Comparison of ENCODE assay signal across 8 cellular contexts in the genomic region with DNA sequence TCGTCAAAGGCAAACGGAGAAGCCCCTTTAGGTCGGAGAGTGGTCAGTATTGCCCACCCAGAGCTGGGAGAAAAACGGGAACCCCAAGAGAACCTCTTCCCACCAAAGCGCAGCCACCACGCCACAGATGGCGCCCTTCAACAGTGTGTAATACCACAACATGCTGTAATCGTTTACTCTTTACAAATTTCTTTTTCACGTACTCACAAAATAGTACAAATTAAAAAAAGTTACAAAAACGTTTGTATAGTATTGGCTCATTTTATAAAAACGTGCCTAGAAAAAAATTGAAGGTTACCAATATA. TPM values are rescaled to one million over a fixed set of nuclear protein-coding genes. Genes with fewer than 3 reads are reported as not detected.
DNase-seq lines count a peak whose midpoint lies in the region; ATAC-seq and TF ChIP-seq lines count a peak whose summit lies in the region.

No MANE protein-coding gene starts in this region.

- H3K9me3 ChIP-seq in A673 (ENCODE audit: low read depth, low read length, poor library complexity, severe bottlenecking) (no peaks in the 10 kb centered on the region), HUES48 (ENCODE audit: control insufficient read depth, insufficient read depth, low read length) (no peaks in the 10 kb centered on the region), neutrophil (no peaks in the 10 kb centered on the region)

- H3K27me3 Mint-ChIP-seq in activated CD8-positive, alpha-beta T cell treated with anti-CD3 and anti-CD28 coated beads, Interleukin-2, amount 10 ng/mL, durations not matched to agents 7 days and 5 days (ENCODE audit: low read depth): no peaks in the 10 kb centered on the region

- peak overlapping the region; percentile 99 for H3K27ac ChIP-seq in A673 (ENCODE audit: low read depth, low read length, poor library complexity, severe bottlenecking)
- H3K27ac ChIP-seq in HUES48 (ENCODE audit: low read depth, low read length): peak overlapping the region; percentile 97
- peak overlapping the region; percentile 99 for H3K27ac ChIP-seq in neutrophil

- H3K4me3 Mint-ChIP-seq in activated CD8-positive, alpha-beta T cell treated with anti-CD3 and anti-CD28 coated beads, Interleukin-2, amount 10 ng/mL, durations not matched to agents 7 days and 5 days: peak overlapping the region; percentile 86

- intact Hi-C loops in A673 (cut with micrococcal nuclease; ENCODE audit: unreplicated experiment): loop anchor here (2.0 to 10.0 kb wide), 3 partner anchors 53 to 152 kb away; a partner anchor contains a TSS

- CTCF ChIA-PET in A673 (lab: Charles Lee): no interaction called here
- CTCF ChIA-PET in activated CD8-positive, alpha-beta T cell treated with anti-CD3 and anti-CD28 coated beads, Interleukin-2, amount 10 ng/mL, durations not matched to agents 7 days and 5 days (lab: Charles Lee): interaction anchor here (0.7 to 11.2 kb wide), 27 partner anchors 8 to 460 kb away, joined by 3 to 140 read pairs (median 10); no protein-coding TSS in a partner anchor

- H3K4me1 Mint-ChIP-seq in activated CD8-positive, alpha-beta T cell treated with anti-CD3 and anti-CD28 coated beads, Interleukin-2, amount 10 ng/mL, durations not matched to agents 7 days and 5 days (ENCODE audit: low read depth): peaks cover 50% of the 10 kb centered on the region

- TF ChIP-seq CTCF in A673 (conservative IDR thresholded peaks at IDR 0.05; ENCODE audit: low read depth, low read length): peak; percentile 58
- peak; percentile 45 for TF ChIP-seq CTCF in GM10266 (IDR thresholded peaks at IDR 0.05; ENCODE audit: control insufficient read depth, insufficient read depth, low read depth, missing control alignments)
- peak; percentile 34 for TF ChIP-seq CTCF in fibroblast of the aortic adventitia (IDR thresholded peaks at IDR 0.05; ENCODE audit: insufficient read depth, low read length)
- peak; percentile 15 for TF ChIP-seq CTCF in neutrophil (IDR thresholded peaks at IDR 0.05)

- no peaks in the 10 kb centered on the region for H3K36me3 ChIP-seq in A673 (ENCODE audit: insufficient read depth, low read length, poor library complexity, severe bottlenecking)
- no peaks in the 10 kb centered on the region for H3K36me3 ChIP-seq in HUES48 (ENCODE audit: control insufficient read depth, insufficient read depth, low read length)
- H3K36me3 ChIP-seq in neutrophil: no peaks in the 10 kb centered on the region

- ATAC-seq in activated CD8-positive, alpha-beta T cell treated with anti-CD3 and anti-CD28 coated beads, Interleukin-2, amount 10 ng/mL, durations not matched to agents 7 days and 5 days: peak; percentile 6
- no peak for ATAC-seq in GM19463 (IDR thresholded peaks at IDR 0.05; ENCODE audit: unreplicated experiment)

- BruUV-seq in A673 (replicated peaks; lab: Mats Ljungman, UMichigan): no TSS peak

- H3K27ac Mint-ChIP-seq in activated CD8-positive, alpha-beta T cell treated with anti-CD3 and anti-CD28 coated beads, Interleukin-2, amount 10 ng/mL, durations not matched to agents 7 days and 5 days: peak overlapping the region; percentile 100

- H3K36me3 Mint-ChIP-seq in activated CD8-positive, alpha-beta T cell treated with anti-CD3 and anti-CD28 coated beads, Interleukin-2, amount 10 ng/mL, durations not matched to agents 7 days and 5 days (ENCODE audit: low read depth): peaks cover 40% of the 10 kb centered on the region

- H3K4me1 ChIP-seq in A673 (ENCODE audit: insufficient read depth, low read length, poor library complexity, severe bottlenecking) (peaks cover 27% of the 10 kb centered on the region), HUES48 (ENCODE audit: control insufficient read depth, insufficient read depth, low read length) (peaks cover 30% of the 10 kb centered on the region), neutrophil (ENCODE audit: control insufficient read depth in 1 of 2, insufficient read depth in 1 of 2, low read depth in 1 of 2, low read length in 1 of 2) (peaks cover 50 to 53% of the 10 kb centered on the region in 2 experiments)

- POLR2A ChIA-PET in A673 (lab: Charles Lee; ENCODE audit: low non-redundant PET): no interaction called here
- POLR2A ChIA-PET in activated CD8-positive, alpha-beta T cell treated with anti-CD3 and anti-CD28 coated beads, Interleukin-2, amount 10 ng/mL, durations not matched to agents 7 days and 5 days (lab: Charles Lee): interaction anchor here (0.9 to 5.4 kb wide), 21 partner anchors 14 to 352 kb away, joined by 3 to 143 read pairs (median 25); a partner anchor contains a TSS

- H3K4me3 ChIP-seq in A673 (ENCODE audit: low read depth, low read length, poor library complexity, severe bottlenecking): peak overlapping the region; percentile 94
- peak overlapping the region; percentile 85 for H3K4me3 ChIP-seq in HUES48 (ENCODE audit: low read depth, low read length)
- H3K4me3 ChIP-seq in fibroblast of the aortic adventitia (ENCODE audit: low read depth, low read length): peak overlapping the region; percentile 75
- H3K4me3 ChIP-seq in neutrophil (ENCODE audit: low read depth in 1 of 2, low read length in 1 of 2): peak overlapping the region; percentile 75 to 89

- H3K9ac ChIP-seq in HUES48 (ENCODE audit: low read depth, low read length): peak overlapping the region; percentile 93

- DNase-seq in A673 (ENCODE audit: low spot score) (peak; percentile 53), GM10266 (ENCODE audit: extremely low spot score) (no peak), fibroblast of the aortic adventitia (ENCODE audit: low read depth) (peak; percentile 63), islet precursor cell (no peak)
- no peak for DNase-seq in activated CD8-positive, alpha-beta T cell treated with anti-CD3 and anti-CD28 coated beads, Interleukin-2, amount 10 ng/mL, durations not matched to agents 7 days and 5 days

- H3K9me3 Mint-ChIP-seq in activated CD8-positive, alpha-beta T cell treated with anti-CD3 and anti-CD28 coated beads, Interleukin-2, amount 10 ng/mL, durations not matched to agents 7 days and 5 days (ENCODE audit: insufficient read depth): no peaks in the 10 kb centered on the region

- H3K27me3 ChIP-seq in A673 (replicated peaks; ENCODE audit: insufficient read depth, low read depth, low read length, poor library complexity) (no peaks in the 10 kb centered on the region), HUES48 (ENCODE audit: control insufficient read depth, insufficient read depth, low read length) (no peaks in the 10 kb centered on the region), neutrophil (no peaks in the 10 kb centered on the region)

RNA-seq across cellular contexts. Expression of a gene that starts 0.8 kb away (rescaled TPM):
- 72.7 and 80.0 TPM in 2 replicates for total RNA-seq in A673 (2021)
- 10 to 100 TPM; 61.3 to 64.3 TPM for total RNA-seq in activated CD8-positive, alpha-beta T cell treated with anti-CD3 and anti-CD28 coated beads, Interleukin-2, amount 10 ng/mL, durations not matched to agents 7 days and 5 days
- total RNA-seq in fibroblast of the aortic adventitia (ENCODE audit: low replicate concordance): 121 and 127 TPM in 2 replicates

RNA-seq across cellular contexts. Expression of a gene that starts 52.7 kb away (rescaled TPM):
- total RNA-seq in A673 (2021) (454 and 462 TPM in 2 replicates), fibroblast of the aortic adventitia (ENCODE audit: low replicate concordance) (43.7 and 62.2 TPM in 2 replicates)
- total RNA-seq in activated CD8-positive, alpha-beta T cell treated with anti-CD3 and anti-CD28 coated beads, Interleukin-2, amount 10 ng/mL, durations not matched to agents 7 days and 5 days: 100 to 1,000 TPM; 329 to 350 TPM

Comparison
In these comparisons a context has a peak if more than half of its experiments do, and no peak if none do; other contexts are left out.
1. DNase-seq: peak in A673 (single experiment) and fibroblast of the aortic adventitia (single experiment); none in GM10266 (single experiment), activated CD8-positive, alpha-beta T cell treated with anti-CD3 and anti-CD28 coated beads, Interleukin-2, amount 10 ng/mL, durations not matched to agents 7 days and 5 days (single experiment) and islet precursor cell (single experiment).
2. Peak in every context shown above with its lines, with median percentiles within 50 percentile points of each other: H3K27ac ChIP-seq, H3K4me3 ChIP-seq and CTCF ChIP-seq.